8 cellular contexts compared by ENCODE assay signal in genomic region chr11:46701078-46701654, GRCh38. TPM values are rescaled to one million over a fixed set of nuclear protein-coding genes. Genes with fewer than 3 reads are reported as not detected.
DNase-seq lines count a peak whose midpoint lies in the region; TF ChIP-seq lines count a peak whose summit lies in the region.

No MANE protein-coding gene starts in this region.

- peaks cover 9% of the 10 kb centered on the region for H3F3A ChIP-seq in neural progenitor cell (ENCODE audit: low read depth)

- H3K27me3 ChIP-seq in GM06990 (replicated peaks; ENCODE audit: control insufficient read depth, insufficient read depth, low read length) (no peaks in the 10 kb centered on the region), neural progenitor cell (no peaks in the 10 kb centered on the region)

- H3K27ac ChIP-seq in KOPT-K1 (ENCODE audit: low read depth, low read length, poor library complexity, severe bottlenecking): peak overlapping the region; percentile 95
- peak overlapping the region; percentile 98 for H3K27ac ChIP-seq in neural progenitor cell

- H3K4me1 Mint-ChIP-seq in dendritic cell treated with granulocyte-macrophage colony-stimulating factor and Interleukin-4, amounts not matched to agents 40 ng/mL and 50 ng/mL, for 4 days (ENCODE audit: low read depth): peaks cover 43% of the 10 kb centered on the region
- peaks cover 37% of the 10 kb centered on the region for H3K4me1 Mint-ChIP-seq in neural progenitor cell

- peak overlapping the region; percentile 99 for H3K27ac Mint-ChIP-seq in dendritic cell treated with granulocyte-macrophage colony-stimulating factor and Interleukin-4, amounts not matched to agents 40 ng/mL and 50 ng/mL, for 4 days
- H3K27ac Mint-ChIP-seq in neural progenitor cell: peak overlapping the region; percentile 100

- H3K4me2 ChIP-seq in neural progenitor cell: peak overlapping the region; percentile 81

- H3K4me3 ChIP-seq in GM06990 (replicated peaks; ENCODE audit: low read depth, low read length) (peak overlapping the region; percentile 64), neural progenitor cell (peak overlapping the region; percentile 90)

- peaks cover 32% of the 10 kb centered on the region for H3K36me3 ChIP-seq in GM06990 (ENCODE audit: control insufficient read depth, insufficient read depth, low read length)
- H3K36me3 ChIP-seq in KOPT-K1 (ENCODE audit: insufficient read depth, low read length): peaks cover 43% of the 10 kb centered on the region
- no peaks in the 10 kb centered on the region for H3K36me3 ChIP-seq in neural progenitor cell

- H3K9me3 ChIP-seq in KOPT-K1 (ENCODE audit: insufficient read depth, low read length, poor library complexity, severe bottlenecking) (no peaks in the 10 kb centered on the region), neural progenitor cell (ENCODE audit: low read depth) (no peaks in the 10 kb centered on the region)

- H3K9ac ChIP-seq in neural progenitor cell: peak overlapping the region; percentile 98

- H3K36me3 Mint-ChIP-seq in dendritic cell treated with granulocyte-macrophage colony-stimulating factor and Interleukin-4, amounts not matched to agents 40 ng/mL and 50 ng/mL, for 4 days (ENCODE audit: low read depth): peaks cover 79% of the 10 kb centered on the region
- H3K36me3 Mint-ChIP-seq in neural progenitor cell: peaks cover 10% of the 10 kb centered on the region

- no peaks in the 10 kb centered on the region for H4K20me1 ChIP-seq in neural progenitor cell (ENCODE audit: low read depth)

- peaks cover 38% of the 10 kb centered on the region for H3K79me2 ChIP-seq in neural progenitor cell (ENCODE audit: low read depth)

- peak overlapping the region; percentile 95 for H3K4me3 Mint-ChIP-seq in dendritic cell treated with granulocyte-macrophage colony-stimulating factor and Interleukin-4, amounts not matched to agents 40 ng/mL and 50 ng/mL, for 4 days
- peak overlapping the region; percentile 99 for H3K4me3 Mint-ChIP-seq in neural progenitor cell

- H3K27me3 Mint-ChIP-seq in dendritic cell treated with granulocyte-macrophage colony-stimulating factor and Interleukin-4, amounts not matched to agents 40 ng/mL and 50 ng/mL, for 4 days: no peaks in the 10 kb centered on the region
- H3K27me3 Mint-ChIP-seq in neural progenitor cell (ENCODE audit: insufficient read depth, low read depth): peaks cover 10% of the 10 kb centered on the region

- intact Hi-C loops in dendritic cell treated with granulocyte-macrophage colony-stimulating factor and Interleukin-4, amounts not matched to agents 40 ng/mL and 50 ng/mL, for 4 days (cut with micrococcal nuclease): loop anchor here (2.0 kb wide), 1 partner anchor 84 kb away; the partner anchor contains the start of genes ATG13 and HARBI1
- intact Hi-C loops in posterior cingulate gyrus (cut with DNase I): no loop called here

- TF ChIP-seq CTCF in GM06990 (IDR thresholded peaks at IDR 0.05; ENCODE audit: insufficient read depth, low read length, poor library complexity, severe bottlenecking) (no peak), neural progenitor cell (IDR thresholded peaks at IDR 0.05) (no peak)

- peaks cover 5% of the 10 kb centered on the region for H3K4me1 ChIP-seq in neural progenitor cell

- DNase-seq in GM06990 (ENCODE audit: extremely low read depth, insufficient read length) (no peak), neural progenitor cell (ENCODE audit: low spot score) (peak; percentile 44), NCI-H69 (lab: John Stamatoyannopoulos, UW) (no peak), posterior cingulate gyrus (no peak), hippocampal formation (lab: John Stamatoyannopoulos, UW) (no peak), kidney tubule cell (ENCODE audit: low spot score) (no peak)

- peak overlapping the region; percentile 100 for H2AFZ ChIP-seq in neural progenitor cell (replicated peaks)

- no peaks in the 10 kb centered on the region for H3K9me3 Mint-ChIP-seq in dendritic cell treated with granulocyte-macrophage colony-stimulating factor and Interleukin-4, amounts not matched to agents 40 ng/mL and 50 ng/mL, for 4 days
- H3K9me3 Mint-ChIP-seq in neural progenitor cell: no peaks in the 10 kb centered on the region

RNA-seq across cellular contexts. Expression of gene ZNF408, which starts 0.3 kb away (rescaled TPM):
- 2.8 and 10.7 TPM in 2 replicates for total RNA-seq in neural progenitor cell (ENCODE audit: low replicate concordance)

RNA-seq across cellular contexts. Expression of gene ARHGAP1, which starts 0.7 kb away (rescaled TPM):
- total RNA-seq in neural progenitor cell (ENCODE audit: low replicate concordance): 8.1 and 11.8 TPM in 2 replicates

RNA-seq across cellular contexts. Expression of gene F2, which starts 17.8 kb away (rescaled TPM):
- total RNA-seq in neural progenitor cell (ENCODE audit: low replicate concordance): 0.06 TPM in 1 of 2 replicates, not detected in the other
